11 cellular contexts compared by ENCODE assay signal in genomic region chr2:121480826-121481225, GRCh38. TPM values are rescaled to one million over a fixed set of nuclear protein-coding genes. Genes with fewer than 3 reads are reported as not detected.
DNase-seq lines count a peak whose midpoint lies in the region; ATAC-seq and TF ChIP-seq lines count a peak whose summit lies in the region.
"Had no signal": no experiment of that assay in that cellular context is flagged by ENCODE, and none has a peak within 500 bp of the region (broad histone marks: within the 10 kb centered on the region; RNA-seq: fewer than 3 reads in every experiment).

No MANE protein-coding gene starts in this region.

- H3K27ac Mint-ChIP-seq in CD4-positive, alpha-beta T cell = peak overlapping the region; percentile 15
- peak overlapping the region; percentile 78 to 93 (median 86) for H3K27ac Mint-ChIP-seq in nephron
- no peak overlapping the region for H3K27ac Mint-ChIP-seq in neural progenitor cell

- no peaks in the 10 kb centered on the region for H3K27me3 Mint-ChIP-seq in CD4-positive, alpha-beta T cell
- H3K27me3 Mint-ChIP-seq in nephron (ENCODE audit: low read depth) (no peaks in the 10 kb centered on the region), neural progenitor cell (ENCODE audit: insufficient read depth, low read depth) (no peaks in the 10 kb centered on the region)

- H3K4me3 ChIP-seq in neural progenitor cell = no peak overlapping the region

- H3K9me3 Mint-ChIP-seq in CD4-positive, alpha-beta T cell = no peaks in the 10 kb centered on the region
- H3K9me3 Mint-ChIP-seq in nephron (no peaks in the 10 kb centered on the region), neural progenitor cell (no peaks in the 10 kb centered on the region)

- H3K4me1 ChIP-seq in neural progenitor cell = peaks cover 54% of the 10 kb centered on the region

- H3K9ac ChIP-seq in neural progenitor cell = no peak overlapping the region
- H3K9ac ChIP-seq: parathyroid adenoma had no signal

- H2AFZ ChIP-seq in neural progenitor cell (replicated peaks) = no peak overlapping the region
- H2AFZ ChIP-seq: parathyroid adenoma had no signal

- intact Hi-C loops in CD4-positive, alpha-beta T cell (cut with DNase I, micrococcal nuclease) = no loop called here

- peaks cover 34% of the 10 kb centered on the region for H3K36me3 Mint-ChIP-seq in CD4-positive, alpha-beta T cell (ENCODE audit: low read depth)
- H3K36me3 Mint-ChIP-seq in nephron (ENCODE audit: low read depth) (no peaks in the 10 kb centered on the region), neural progenitor cell (peaks cover 7% of the 10 kb centered on the region)

- no peak for ATAC-seq in CD4-positive, alpha-beta T cell (ENCODE audit: poor library complexity)
- ATAC-seq in GM18520 (IDR thresholded peaks at IDR 0.05; ENCODE audit: unreplicated experiment) = no peak

- H3K79me2 ChIP-seq in neural progenitor cell (ENCODE audit: low read depth) = peaks cover 28% of the 10 kb centered on the region

- H3K27me3 ChIP-seq in CD4-positive, alpha-beta T cell (ENCODE audit: control insufficient read depth, insufficient read depth, low read length) = no peaks in the 10 kb centered on the region
- H3K27me3 ChIP-seq in neural progenitor cell = no peaks in the 10 kb centered on the region

- CTCF ChIA-PET in CD4-positive, alpha-beta T cell (lab: Charles Lee) = no interaction called here

- no peaks in the 10 kb centered on the region for H3K36me3 ChIP-seq in neural progenitor cell

- H3K9me3 ChIP-seq in CD4-positive, alpha-beta T cell (ENCODE audit: control insufficient read depth, low read length) = no peaks in the 10 kb centered on the region
- no peaks in the 10 kb centered on the region for H3K9me3 ChIP-seq in neural progenitor cell (ENCODE audit: low read depth)

- H3K4me3 Mint-ChIP-seq in CD4-positive, alpha-beta T cell = no peak overlapping the region
- H3K4me3 Mint-ChIP-seq in nephron = peak overlapping the region in 2 of 3 experiments; percentile 24 to 26
- H3K4me3 Mint-ChIP-seq in neural progenitor cell = no peak overlapping the region

- POLR2A ChIA-PET in CD4-positive, alpha-beta T cell (lab: Charles Lee) = no interaction called here

- peaks cover 41% of the 10 kb centered on the region for H3F3A ChIP-seq in neural progenitor cell (ENCODE audit: low read depth)

- DNase-seq in CD4-positive, alpha-beta T cell = no peak
- DNase-seq in NCI-H2227 treated with DMSO at 0.1 percent for 48 hours (lab: John Stamatoyannopoulos, UW) (peak; percentile 49), dermis blood vessel endothelial cell (peak; percentile 13), medulla oblongata (ENCODE audit: extremely low spot score) (no peak), neural progenitor cell (ENCODE audit: low spot score) (no peak)
- DNase-seq in stimulated activated CD4-positive, alpha-beta T cell treated with anti-CD3 and anti-CD28 coated beads, Interleukin-12 subunit alpha, Interleukin-12 subunit beta, amount 100 ng/mL, for 4 hours = no peak
- DNase-seq: activated naive CD4-positive, alpha-beta T cell treated with anti-CD3 and anti-CD28 coated beads, Interleukin-2, amount 50 U/mL, for 16 hours; T-helper 1 cell had no signal

- no peak overlapping the region for H3K4me2 ChIP-seq in neural progenitor cell

- no peak for TF ChIP-seq CTCF in CD4-positive, alpha-beta T cell (IDR thresholded peaks at IDR 0.05)
- TF ChIP-seq CTCF in nephron (IDR thresholded peaks at IDR 0.05; ENCODE audit: unreplicated experiment in 3 of 3) = no peak
- no peak for TF ChIP-seq CTCF in neural progenitor cell (IDR thresholded peaks at IDR 0.05)

- peaks cover 50% of the 10 kb centered on the region for H4K20me1 ChIP-seq in neural progenitor cell (ENCODE audit: low read depth)

- no peak overlapping the region for H3K27ac ChIP-seq in CD4-positive, alpha-beta T cell (ENCODE audit: low read depth, low read length)
- H3K27ac ChIP-seq in neural progenitor cell = no peak overlapping the region
- H3K27ac ChIP-seq: parathyroid adenoma had no signal

- H3K4me1 Mint-ChIP-seq in CD4-positive, alpha-beta T cell (ENCODE audit: low read depth) = peaks cover 46% of the 10 kb centered on the region
- H3K4me1 Mint-ChIP-seq in nephron (peaks cover 50% of the 10 kb centered on the region), neural progenitor cell (peaks cover 34% of the 10 kb centered on the region)

RNA-seq across cellular contexts. Expression of gene RNU4ATAC, which starts 49.9 kb away (rescaled TPM):
- total RNA-seq in CD4-positive, alpha-beta T cell = not detected
- under 0.01 TPM in 1 of 2 replicates, not detected in the other for total RNA-seq in dermis blood vessel endothelial cell
- not detected in 2 replicates for total RNA-seq in neural progenitor cell (ENCODE audit: low replicate concordance)

Comparison
In these comparisons a context has a peak if more than half of its experiments do, and no peak if none do; other contexts are left out.
1. DNase-seq: peak in NCI-H2227 treated with DMSO at 0.1 percent for 48 hours (single experiment) and dermis blood vessel endothelial cell (single experiment); none in CD4-positive, alpha-beta T cell (0 of 10), medulla oblongata (single experiment), stimulated activated CD4-positive, alpha-beta T cell treated with anti-CD3 and anti-CD28 coated beads, Interleukin-12 subunit alpha, Interleukin-12 subunit beta, amount 100 ng/mL, for 4 hours (single experiment) and neural progenitor cell (single experiment).
2. H3K4me3 Mint-ChIP-seq: peak in nephron (2 of 3); none in CD4-positive, alpha-beta T cell (single experiment) and neural progenitor cell (single experiment).